7 cellular contexts compared by ENCODE assay signal in the genomic region with DNA sequence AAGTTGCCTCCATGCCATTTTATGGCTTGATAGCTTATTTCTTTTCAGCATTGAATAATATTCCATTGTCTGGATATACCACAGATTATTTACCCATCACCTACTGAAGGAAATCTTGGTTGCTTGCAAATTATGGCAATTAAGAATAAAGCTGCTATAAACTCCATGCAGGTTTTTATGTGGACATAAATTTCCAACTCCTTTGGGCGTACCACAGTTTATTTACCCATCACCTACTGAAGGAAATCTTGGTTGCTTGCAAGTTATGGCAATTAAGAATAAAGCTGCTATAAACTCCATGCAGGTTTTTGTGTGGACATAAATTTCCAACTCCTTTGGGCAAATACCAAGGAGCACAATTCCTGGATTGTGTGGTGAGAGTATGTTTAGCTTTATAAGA.
"Had no signal": no experiment of that assay in that cellular context is flagged by ENCODE, and none has a peak within 500 bp of the region (broad histone marks: within the 10 kb centered on the region; RNA-seq: fewer than 3 reads in every experiment).

No MANE protein-coding gene starts in this region.

- H3K27ac ChIP-seq: GM23248 had no signal

- DNase-seq: GM23248, GOT3, H7, HFFc6, IMR-90 had no signal

- ATAC-seq: HCT116 had no signal

- H3K9me3 Mint-ChIP-seq: HFFc6 had no signal

- H3K4me3 ChIP-seq: GM23248, HAP-1 had no signal

- H3K27ac Mint-ChIP-seq: HFFc6 had no signal

- H3K4me3 Mint-ChIP-seq: HFFc6 had no signal

- H3K9me3 ChIP-seq: HAP-1 had no signal

- H3K9ac ChIP-seq: GM23248 had no signal

- H3K36me3 ChIP-seq: HAP-1 had no signal
